17 cellular contexts compared by ENCODE assay signal in genomic region chr6:137316626-137317025, GRCh38.
"Had no signal": no experiment of that assay in that cellular context is flagged by ENCODE, and none has a peak within 500 bp of the region (broad histone marks: within the 10 kb centered on the region; RNA-seq: fewer than 3 reads in every experiment).

No MANE protein-coding gene starts in this region.

- DNase-seq: activated B cell treated with CpG ODN at 0.5 μM for 24 hours; activated CD4-positive, alpha-beta T cell treated with anti-CD3 and anti-CD28 coated beads, Interleukin-2, amount 10 ng/mL, durations not matched to agents 24 days and 14 days; activated naive CD4-positive, alpha-beta T cell treated with Interleukin-2 at 50 U/mL for 16 hours; caudate nucleus; cortex of kidney; effector memory CD4-positive, alpha-beta T cell; foreskin fibroblast; immature natural killer cell; lower lobe of right lung; midbrain; naive B cell; spleen; stimulated activated CD4-positive, alpha-beta T cell treated with anti-CD3 and anti-CD28 coated beads, Interleukin-1b, Interleukin-23, amount 100 ng/mL, for 48 hours; transverse colon had no signal

- H3K27ac ChIP-seq: lower lobe of right lung, right atrium auricular region, spleen, transverse colon had no signal

- H3K27me3 ChIP-seq: right atrium auricular region, spleen, transverse colon had no signal

- H3K4me3 ChIP-seq: lower lobe of right lung, right atrium auricular region, spleen, transverse colon had no signal

- H3K4me1 ChIP-seq: right atrium auricular region had no signal

- ATAC-seq: lower lobe of right lung; stimulated activated memory B cell treated with anti-CD40 and anti-IgM and Interleukin-4, amounts not matched to agents 10 μg/mL and 1 μg/mL and 100 μg/mL, for 72 hours had no signal

- H3K36me3 Mint-ChIP-seq: naive B cell; stimulated activated memory B cell treated with anti-CD40 and anti-IgM and Interleukin-4, amounts not matched to agents 10 μg/mL and 1 μg/mL and 100 μg/mL, for 72 hours had no signal

- H3K27me3 Mint-ChIP-seq: activated B cell treated with CpG ODN at 0.5 μM for 24 hours; naive B cell; stimulated activated memory B cell treated with anti-CD40 and anti-IgM and Interleukin-4, amounts not matched to agents 10 μg/mL and 1 μg/mL and 100 μg/mL, for 72 hours had no signal

- H3K9me3 Mint-ChIP-seq: activated B cell treated with CpG ODN at 0.5 μM for 24 hours; activated CD4-positive, alpha-beta T cell treated with anti-CD3 and anti-CD28 coated beads, Interleukin-2, amount 10 ng/mL, durations not matched to agents 24 days and 14 days; immature natural killer cell; stimulated activated memory B cell treated with anti-CD40 and anti-IgM and Interleukin-4, amounts not matched to agents 10 μg/mL and 1 μg/mL and 100 μg/mL, for 72 hours; T-helper 1 cell treated with Interleukin-12 subunit alpha and Interleukin-12 subunit beta and Interleukin-4 antibody, amounts not matched to agents 30 μg/mL and 1 μg/mL, for 36 hours had no signal

- H3K9me3 ChIP-seq: lower lobe of right lung, right atrium auricular region, spleen, transverse colon had no signal

- H3K36me3 ChIP-seq: lower lobe of right lung, right atrium auricular region, spleen, transverse colon had no signal

- H3K27ac Mint-ChIP-seq: activated B cell treated with CpG ODN at 0.5 μM for 24 hours; activated CD4-positive, alpha-beta T cell treated with anti-CD3 and anti-CD28 coated beads, Interleukin-2, amount 10 ng/mL, durations not matched to agents 24 days and 14 days; stimulated activated memory B cell treated with anti-CD40 and anti-IgM and Interleukin-4, amounts not matched to agents 10 μg/mL and 1 μg/mL and 100 μg/mL, for 72 hours; T-helper 1 cell treated with Interleukin-12 subunit alpha and Interleukin-12 subunit beta and Interleukin-4 antibody, amounts not matched to agents 30 μg/mL and 1 μg/mL, for 36 hours had no signal

- H3K4me3 Mint-ChIP-seq: activated B cell treated with CpG ODN at 0.5 μM for 24 hours; activated CD4-positive, alpha-beta T cell treated with anti-CD3 and anti-CD28 coated beads, Interleukin-2, amount 10 ng/mL, durations not matched to agents 24 days and 14 days; immature natural killer cell; stimulated activated memory B cell treated with anti-CD40 and anti-IgM and Interleukin-4, amounts not matched to agents 10 μg/mL and 1 μg/mL and 100 μg/mL, for 72 hours; T-helper 1 cell treated with Interleukin-12 subunit alpha and Interleukin-12 subunit beta and Interleukin-4 antibody, amounts not matched to agents 30 μg/mL and 1 μg/mL, for 36 hours had no signal
